Comparison of ENCODE assay signal across 1 cellular context in the genomic region with DNA sequence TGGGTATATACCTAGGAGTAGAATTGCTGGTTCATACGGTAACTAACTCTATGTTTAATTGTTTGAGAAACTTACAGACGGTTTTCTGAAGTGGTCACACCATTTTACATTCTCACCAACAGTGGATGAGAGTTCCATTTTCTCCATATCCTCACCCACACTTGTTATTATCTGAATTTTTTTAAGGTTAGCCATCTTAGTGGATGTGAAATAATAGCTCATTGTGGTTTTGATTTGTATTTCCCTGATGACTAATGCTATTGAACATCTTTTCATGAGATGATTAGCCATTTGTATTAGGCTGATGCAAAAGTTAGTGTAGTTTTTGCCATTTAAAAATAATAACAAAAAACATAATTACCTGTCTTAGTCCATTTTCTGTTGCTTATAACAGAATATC.
TF ChIP-seq lines count a peak whose summit lies in the region.

No MANE protein-coding gene starts in this region.

TF ChIP-seq in GM23338, 12 proteins besides CTCF, POLR2A, EP300 and RAD21:
- TF ChIP-seq STAT1 (IDR thresholded peaks at IDR 0.05; ENCODE audit: unreplicated experiment) (no peak), CREB1 (CRISPR knock-in tag; IDR thresholded peaks at IDR 0.05; ENCODE audit: low read depth) (no peak), EZH2 (IDR thresholded peaks at IDR 0.05; ENCODE audit: low read depth, unreplicated experiment) (no peak), POLR2AphosphoS5 (IDR thresholded peaks at IDR 0.05; ENCODE audit: low read depth) (no peak), NANOG (IDR thresholded peaks at IDR 0.05; ENCODE audit: borderline replicate concordance) (no peak), JUNB (IDR thresholded peaks at IDR 0.05; ENCODE audit: unreplicated experiment) (no peak), ZNF331 (CRISPR knock-in tag; IDR thresholded peaks at IDR 0.05; ENCODE audit: low read depth) (no peak), ZNF114 (CRISPR knock-in tag; IDR thresholded peaks at IDR 0.05) (no peak), EZH2phosphoT487 (IDR thresholded peaks at IDR 0.05; ENCODE audit: unreplicated experiment) (no peak)
- TF ChIP-seq, protein P1, sequence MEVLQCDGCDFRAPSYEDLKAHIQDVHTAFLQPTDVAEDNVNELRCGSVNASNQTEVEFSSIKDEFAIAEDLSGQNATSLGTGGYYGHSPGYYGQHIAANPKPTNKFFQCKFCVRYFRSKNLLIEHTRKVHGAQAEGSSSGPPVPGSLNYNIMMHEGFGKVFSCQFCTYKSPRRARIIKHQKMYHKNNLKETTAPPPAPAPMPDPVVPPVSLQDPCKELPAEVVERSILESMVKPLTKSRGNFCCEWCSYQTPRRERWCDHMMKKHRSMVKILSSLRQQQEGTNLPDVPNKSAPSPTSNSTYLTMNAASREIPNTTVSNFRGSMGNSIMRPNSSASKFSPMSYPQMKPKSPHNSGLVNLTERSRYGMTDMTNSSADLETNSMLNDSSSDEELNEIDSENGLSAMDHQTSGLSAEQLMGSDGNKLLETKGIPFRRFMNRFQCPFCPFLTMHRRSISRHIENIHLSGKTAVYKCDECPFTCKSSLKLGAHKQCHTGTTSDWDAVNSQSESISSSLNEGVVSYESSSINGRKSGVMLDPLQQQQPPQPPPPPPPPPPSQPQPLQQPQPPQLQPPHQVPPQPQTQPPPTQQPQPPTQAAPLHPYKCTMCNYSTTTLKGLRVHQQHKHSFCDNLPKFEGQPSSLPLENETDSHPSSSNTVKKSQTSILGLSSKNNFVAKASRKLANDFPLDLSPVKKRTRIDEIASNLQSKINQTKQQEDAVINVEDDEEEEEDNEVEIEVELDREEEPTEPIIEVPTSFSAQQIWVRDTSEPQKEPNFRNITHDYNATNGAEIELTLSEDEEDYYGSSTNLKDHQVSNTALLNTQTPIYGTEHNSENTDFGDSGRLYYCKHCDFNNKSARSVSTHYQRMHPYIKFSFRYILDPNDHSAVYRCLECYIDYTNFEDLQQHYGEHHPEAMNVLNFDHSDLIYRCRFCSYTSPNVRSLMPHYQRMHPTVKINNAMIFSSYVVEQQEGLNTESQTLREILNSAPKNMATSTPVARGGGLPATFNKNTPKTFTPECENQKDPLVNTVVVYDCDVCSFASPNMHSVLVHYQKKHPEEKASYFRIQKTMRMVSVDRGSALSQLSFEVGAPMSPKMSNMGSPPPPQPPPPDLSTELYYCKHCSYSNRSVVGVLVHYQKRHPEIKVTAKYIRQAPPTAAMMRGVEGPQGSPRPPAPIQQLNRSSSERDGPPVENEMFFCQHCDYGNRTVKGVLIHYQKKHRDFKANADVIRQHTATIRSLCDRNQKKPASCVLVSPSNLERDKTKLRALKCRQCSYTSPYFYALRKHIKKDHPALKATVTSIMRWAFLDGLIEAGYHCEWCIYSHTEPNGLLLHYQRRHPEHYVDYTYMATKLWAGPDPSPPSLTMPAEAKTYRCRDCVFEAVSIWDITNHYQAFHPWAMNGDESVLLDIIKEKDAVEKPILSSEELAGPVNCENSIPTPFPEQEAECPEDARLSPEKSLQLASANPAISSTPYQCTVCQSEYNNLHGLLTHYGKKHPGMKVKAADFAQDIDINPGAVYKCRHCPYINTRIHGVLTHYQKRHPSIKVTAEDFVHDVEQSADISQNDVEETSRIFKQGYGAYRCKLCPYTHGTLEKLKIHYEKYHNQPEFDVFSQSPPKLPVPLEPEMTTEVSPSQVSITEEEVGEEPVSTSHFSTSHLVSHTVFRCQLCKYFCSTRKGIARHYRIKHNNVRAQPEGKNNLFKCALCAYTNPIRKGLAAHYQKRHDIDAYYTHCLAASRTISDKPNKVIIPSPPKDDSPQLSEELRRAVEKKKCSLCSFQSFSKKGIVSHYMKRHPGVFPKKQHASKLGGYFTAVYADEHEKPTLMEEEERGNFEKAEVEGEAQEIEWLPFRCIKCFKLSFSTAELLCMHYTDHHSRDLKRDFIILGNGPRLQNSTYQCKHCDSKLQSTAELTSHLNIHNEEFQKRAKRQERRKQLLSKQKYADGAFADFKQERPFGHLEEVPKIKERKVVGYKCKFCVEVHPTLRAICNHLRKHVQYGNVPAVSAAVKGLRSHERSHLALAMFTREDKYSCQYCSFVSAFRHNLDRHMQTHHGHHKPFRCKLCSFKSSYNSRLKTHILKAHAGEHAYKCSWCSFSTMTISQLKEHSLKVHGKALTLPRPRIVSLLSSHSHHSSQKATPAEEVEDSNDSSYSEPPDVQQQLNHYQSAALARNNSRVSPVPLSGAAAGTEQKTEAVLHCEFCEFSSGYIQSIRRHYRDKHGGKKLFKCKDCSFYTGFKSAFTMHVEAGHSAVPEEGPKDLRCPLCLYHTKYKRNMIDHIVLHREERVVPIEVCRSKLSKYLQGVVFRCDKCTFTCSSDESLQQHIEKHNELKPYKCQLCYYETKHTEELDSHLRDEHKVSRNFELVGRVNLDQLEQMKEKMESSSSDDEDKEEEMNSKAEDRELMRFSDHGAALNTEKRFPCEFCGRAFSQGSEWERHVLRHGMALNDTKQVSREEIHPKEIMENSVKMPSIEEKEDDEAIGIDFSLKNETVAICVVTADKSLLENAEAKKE (CRISPR knock-in tag; IDR thresholded peaks at IDR 0.05), result no peak
- TF ChIP-seq, protein P2, sequence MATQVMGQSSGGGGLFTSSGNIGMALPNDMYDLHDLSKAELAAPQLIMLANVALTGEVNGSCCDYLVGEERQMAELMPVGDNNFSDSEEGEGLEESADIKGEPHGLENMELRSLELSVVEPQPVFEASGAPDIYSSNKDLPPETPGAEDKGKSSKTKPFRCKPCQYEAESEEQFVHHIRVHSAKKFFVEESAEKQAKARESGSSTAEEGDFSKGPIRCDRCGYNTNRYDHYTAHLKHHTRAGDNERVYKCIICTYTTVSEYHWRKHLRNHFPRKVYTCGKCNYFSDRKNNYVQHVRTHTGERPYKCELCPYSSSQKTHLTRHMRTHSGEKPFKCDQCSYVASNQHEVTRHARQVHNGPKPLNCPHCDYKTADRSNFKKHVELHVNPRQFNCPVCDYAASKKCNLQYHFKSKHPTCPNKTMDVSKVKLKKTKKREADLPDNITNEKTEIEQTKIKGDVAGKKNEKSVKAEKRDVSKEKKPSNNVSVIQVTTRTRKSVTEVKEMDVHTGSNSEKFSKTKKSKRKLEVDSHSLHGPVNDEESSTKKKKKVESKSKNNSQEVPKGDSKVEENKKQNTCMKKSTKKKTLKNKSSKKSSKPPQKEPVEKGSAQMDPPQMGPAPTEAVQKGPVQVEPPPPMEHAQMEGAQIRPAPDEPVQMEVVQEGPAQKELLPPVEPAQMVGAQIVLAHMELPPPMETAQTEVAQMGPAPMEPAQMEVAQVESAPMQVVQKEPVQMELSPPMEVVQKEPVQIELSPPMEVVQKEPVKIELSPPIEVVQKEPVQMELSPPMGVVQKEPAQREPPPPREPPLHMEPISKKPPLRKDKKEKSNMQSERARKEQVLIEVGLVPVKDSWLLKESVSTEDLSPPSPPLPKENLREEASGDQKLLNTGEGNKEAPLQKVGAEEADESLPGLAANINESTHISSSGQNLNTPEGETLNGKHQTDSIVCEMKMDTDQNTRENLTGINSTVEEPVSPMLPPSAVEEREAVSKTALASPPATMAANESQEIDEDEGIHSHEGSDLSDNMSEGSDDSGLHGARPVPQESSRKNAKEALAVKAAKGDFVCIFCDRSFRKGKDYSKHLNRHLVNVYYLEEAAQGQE (IDR thresholded peaks at IDR 0.05; ENCODE audit: unreplicated experiment), result no peak
- TF ChIP-seq, protein P3, sequence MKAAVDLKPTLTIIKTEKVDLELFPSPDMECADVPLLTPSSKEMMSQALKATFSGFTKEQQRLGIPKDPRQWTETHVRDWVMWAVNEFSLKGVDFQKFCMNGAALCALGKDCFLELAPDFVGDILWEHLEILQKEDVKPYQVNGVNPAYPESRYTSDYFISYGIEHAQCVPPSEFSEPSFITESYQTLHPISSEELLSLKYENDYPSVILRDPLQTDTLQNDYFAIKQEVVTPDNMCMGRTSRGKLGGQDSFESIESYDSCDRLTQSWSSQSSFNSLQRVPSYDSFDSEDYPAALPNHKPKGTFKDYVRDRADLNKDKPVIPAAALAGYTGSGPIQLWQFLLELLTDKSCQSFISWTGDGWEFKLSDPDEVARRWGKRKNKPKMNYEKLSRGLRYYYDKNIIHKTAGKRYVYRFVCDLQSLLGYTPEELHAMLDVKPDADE (IDR thresholded peaks at IDR 0.05), result no peak
TF ChIP-seq in GM23338: peak in this region for 0.
